In the genomic region with DNA sequence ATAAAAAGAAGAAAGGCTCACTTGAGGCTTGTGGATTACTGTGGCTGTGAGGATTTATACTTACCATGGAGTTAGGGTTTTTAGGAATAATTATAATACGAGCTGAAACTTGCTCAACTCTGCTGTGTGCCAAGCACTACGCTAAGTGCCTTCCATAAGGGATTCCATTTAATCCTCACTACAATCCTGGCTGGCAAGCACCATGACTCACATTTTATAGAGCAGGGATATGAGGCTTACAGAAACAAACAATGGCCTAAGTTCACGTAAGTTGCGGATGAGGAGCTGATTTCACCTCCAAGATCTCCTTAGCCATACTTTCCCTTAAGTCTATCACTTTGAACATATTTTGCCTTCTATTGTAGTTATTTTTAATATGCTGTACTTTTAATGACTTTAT, we compare ENCODE assay signal across 18 cellular contexts. TPM values are rescaled to one million over a fixed set of nuclear protein-coding genes. Genes with fewer than 3 reads are reported as not detected.
A peak's percentile ranks its signal among the peaks of the same experiment; 100 is the strongest.
DNase-seq lines count a peak whose midpoint lies in the region; ATAC-seq and TF ChIP-seq lines count a peak whose summit lies in the region.
"Had no signal": no experiment of that assay in that cellular context is flagged by ENCODE, and none has a peak within 500 bp of the region (broad histone marks: within the 10 kb centered on the region; RNA-seq: fewer than 3 reads in every experiment).

No MANE protein-coding gene starts in this region.

- H3K4me1 ChIP-seq in hepatocyte (ENCODE audit: insufficient read depth) = peaks cover 5% of the 10 kb centered on the region
- H3K4me1 ChIP-seq in CD8-positive, alpha-beta T cell (ENCODE audit: insufficient read depth, low read length) = no peaks in the 10 kb centered on the region
- H3K4me1 ChIP-seq: esophagus muscularis mucosa, pancreas had no signal

- POLR2A ChIA-PET in AG04450 (lab: Yijun Ruan, JAX) = interaction anchor here (0.6 kb wide), 1 partner anchor 61 kb away, joined by 8 read pairs; no protein-coding TSS in a partner anchor
- POLR2A ChIA-PET in CD8-positive, alpha-beta T cell (lab: Charles Lee) = no interaction called here

- no peak overlapping the region for H3K27ac Mint-ChIP-seq in HFFc6
- H3K27ac Mint-ChIP-seq in CD8-positive, alpha-beta T cell = no peak overlapping the region
- H3K27ac Mint-ChIP-seq in stimulated activated naive B cell treated with anti-CD40 and anti-IgM and Interleukin-4, amounts not matched to agents 10 μg/mL and 1 μg/mL and 100 μg/mL, for 72 hours = no peak overlapping the region
- H3K27ac Mint-ChIP-seq: activated CD8-positive, alpha-beta T cell treated with anti-CD3 and anti-CD28 coated beads for 36 hours had no signal

- no peaks in the 10 kb centered on the region for H3K9me3 ChIP-seq in AG04450 (ENCODE audit: control insufficient read depth, insufficient read depth, low read length)
- no peaks in the 10 kb centered on the region for H3K9me3 ChIP-seq in hepatocyte (ENCODE audit: low read depth)
- no peaks in the 10 kb centered on the region for H3K9me3 ChIP-seq in CD8-positive, alpha-beta T cell (ENCODE audit: low read length)
- H3K9me3 ChIP-seq: esophagus muscularis mucosa, pancreas had no signal

- no peaks in the 10 kb centered on the region for H3K9me3 Mint-ChIP-seq in HFFc6
- H3K9me3 Mint-ChIP-seq in CD8-positive, alpha-beta T cell = no peaks in the 10 kb centered on the region
- H3K9me3 Mint-ChIP-seq in stimulated activated naive B cell treated with anti-CD40 and anti-IgM and Interleukin-4, amounts not matched to agents 10 μg/mL and 1 μg/mL and 100 μg/mL, for 72 hours = no peaks in the 10 kb centered on the region
- H3K9me3 Mint-ChIP-seq: activated CD8-positive, alpha-beta T cell treated with anti-CD3 and anti-CD28 coated beads for 36 hours; stimulated activated naive CD8-positive, alpha-beta T cell treated with anti-CD3 and anti-CD28 coated beads, Interleukin-15, amount 100 ng/mL, for 72 hours had no signal

- DNase-seq in AG04450 (ENCODE audit: low read depth, low spot score) (peak; percentile 20), HFFc6 (peak; percentile 17), astrocyte of the spinal cord (ENCODE audit: low read depth, low spot score) (peak; percentile 25), hepatocyte (ENCODE audit: low spot score) (peak; percentile 55), UCSD-AML1 (lab: John Stamatoyannopoulos, UW; ENCODE audit: unreplicated experiment) (no peak)
- no peak for DNase-seq in CD8-positive, alpha-beta T cell
- no peak for DNase-seq in stimulated activated naive B cell treated with anti-CD40 and anti-IgM and Interleukin-4, amounts not matched to agents 10 μg/mL and 1 μg/mL and 100 μg/mL, for 72 hours
- DNase-seq: activated CD8-positive, alpha-beta T cell treated with anti-CD3 and anti-CD28 coated beads for 36 hours; aorta; cortex of kidney; Kasumi-1; NCI-H1694; NCI-H446; pancreas; stimulated activated CD4-positive, alpha-beta T cell treated with anti-CD3 and anti-CD28 coated beads, Interleukin-12 subunit alpha, Interleukin-12 subunit beta, amount 100 ng/mL, for 4 hours; stimulated activated naive CD8-positive, alpha-beta T cell treated with anti-CD3 and anti-CD28 coated beads, Interleukin-15, amount 100 ng/mL, for 72 hours had no signal

- in situ Hi-C loops in astrocyte of the spinal cord (cut with HindIII; ENCODE audit: low sequenced_read_pairs) = no loop called here

- no peaks in the 10 kb centered on the region for H4K20me1 ChIP-seq in hepatocyte (ENCODE audit: insufficient read depth, poor library complexity, severe bottlenecking)

- ATAC-seq in CD8-positive, alpha-beta T cell = no peak
- no peak for ATAC-seq in stimulated activated naive B cell treated with anti-CD40 and anti-IgM and Interleukin-4, amounts not matched to agents 10 μg/mL and 1 μg/mL and 100 μg/mL, for 72 hours (replicated peaks)
- no peak for ATAC-seq in HG03439 (IDR thresholded peaks at IDR 0.05; ENCODE audit: unreplicated experiment)
- ATAC-seq: activated CD8-positive, alpha-beta T cell treated with anti-CD3 and anti-CD28 coated beads for 36 hours; pancreas; stimulated activated naive CD8-positive, alpha-beta T cell treated with anti-CD3 and anti-CD28 coated beads, Interleukin-15, amount 100 ng/mL, for 72 hours had no signal

- no peak overlapping the region for H3K4me2 ChIP-seq in hepatocyte

- H3K27ac ChIP-seq in AG04450 (ENCODE audit: low read depth, low read length) (no peak overlapping the region), hepatocyte (no peak overlapping the region)
- H3K27ac ChIP-seq in CD8-positive, alpha-beta T cell (ENCODE audit: low read depth, low read length) = no peak overlapping the region
- H3K27ac ChIP-seq: esophagus muscularis mucosa, pancreas had no signal

- H3K4me3 Mint-ChIP-seq in HFFc6 = no peak overlapping the region
- H3K4me3 Mint-ChIP-seq in CD8-positive, alpha-beta T cell = no peak overlapping the region
- no peak overlapping the region for H3K4me3 Mint-ChIP-seq in stimulated activated naive B cell treated with anti-CD40 and anti-IgM and Interleukin-4, amounts not matched to agents 10 μg/mL and 1 μg/mL and 100 μg/mL, for 72 hours
- H3K4me3 Mint-ChIP-seq: activated CD8-positive, alpha-beta T cell treated with anti-CD3 and anti-CD28 coated beads for 36 hours; stimulated activated naive CD8-positive, alpha-beta T cell treated with anti-CD3 and anti-CD28 coated beads, Interleukin-15, amount 100 ng/mL, for 72 hours had no signal

- H3K79me2 ChIP-seq in hepatocyte = no peaks in the 10 kb centered on the region

- 38% methylated on average over 4 of the region's 4 CpGs for WGBS in hepatocyte (ENCODE audit: low lambda C conversion rate, missing lambda C conversion rate)

- H3K27me3 ChIP-seq in AG04450 (ENCODE audit: control insufficient read depth, insufficient read depth, low read length) = peaks cover 9% of the 10 kb centered on the region
- H3K27me3 ChIP-seq in hepatocyte = no peaks in the 10 kb centered on the region
- no peaks in the 10 kb centered on the region for H3K27me3 ChIP-seq in CD8-positive, alpha-beta T cell (ENCODE audit: insufficient read depth, low read length)
- H3K27me3 ChIP-seq: esophagus muscularis mucosa, pancreas had no signal

- no peak for TF ChIP-seq CTCF in AG04450 (IDR thresholded peaks at IDR 0.05; ENCODE audit: low read depth, low read length)
- TF ChIP-seq CTCF in HFFc6 (IDR thresholded peaks at IDR 0.05) = no peak
- no peak for TF ChIP-seq CTCF in astrocyte of the spinal cord (IDR thresholded peaks at IDR 0.05; ENCODE audit: low read depth, low read length)
- no peak for TF ChIP-seq CTCF in hepatocyte (IDR thresholded peaks at IDR 0.05; ENCODE audit: poor library complexity)
- TF ChIP-seq CTCF in CD8-positive, alpha-beta T cell (IDR thresholded peaks at IDR 0.05) = no peak

- intact Hi-C loops in CD8-positive, alpha-beta T cell (cut with DNase I, micrococcal nuclease) = no loop called here

- H3K4me1 Mint-ChIP-seq in HFFc6 (ENCODE audit: low read depth) = no peaks in the 10 kb centered on the region
- H3K4me1 Mint-ChIP-seq in CD8-positive, alpha-beta T cell (ENCODE audit: low read depth) = no peaks in the 10 kb centered on the region
- H3K4me1 Mint-ChIP-seq in stimulated activated naive B cell treated with anti-CD40 and anti-IgM and Interleukin-4, amounts not matched to agents 10 μg/mL and 1 μg/mL and 100 μg/mL, for 72 hours = peaks cover 2 to 7% of the 10 kb centered on the region in 2 donors
- H3K4me1 Mint-ChIP-seq: stimulated activated naive CD8-positive, alpha-beta T cell treated with anti-CD3 and anti-CD28 coated beads, Interleukin-15, amount 100 ng/mL, for 72 hours had no signal

- peaks cover 36% of the 10 kb centered on the region for H3K27me3 Mint-ChIP-seq in HFFc6 (ENCODE audit: insufficient read depth)
- H3K27me3 Mint-ChIP-seq in CD8-positive, alpha-beta T cell (ENCODE audit: low read depth) = no peaks in the 10 kb centered on the region
- H3K27me3 Mint-ChIP-seq in stimulated activated naive B cell treated with anti-CD40 and anti-IgM and Interleukin-4, amounts not matched to agents 10 μg/mL and 1 μg/mL and 100 μg/mL, for 72 hours = peaks cover 18 to 27% of the 10 kb centered on the region in 2 donors
- H3K27me3 Mint-ChIP-seq: activated CD8-positive, alpha-beta T cell treated with anti-CD3 and anti-CD28 coated beads for 36 hours had no signal

- no peak overlapping the region for H2AFZ ChIP-seq in hepatocyte

- CTCF ChIA-PET in AG04450 (lab: Charles Lee) = interaction anchor here (0.6 to 3.0 kb wide), 3 partner anchors 20 to 728 kb away, joined by 3 to 15 read pairs (median 3); no protein-coding TSS in a partner anchor
- CTCF ChIA-PET in CD8-positive, alpha-beta T cell (lab: Charles Lee) = interaction anchor here (1.4 kb wide), 1 partner anchor 367 kb away, joined by 4 read pairs; no protein-coding TSS in a partner anchor

- H3K36me3 ChIP-seq in hepatocyte (replicated peaks; ENCODE audit: insufficient read depth, low read depth) = no peaks in the 10 kb centered on the region
- no peaks in the 10 kb centered on the region for H3K36me3 ChIP-seq in CD8-positive, alpha-beta T cell (ENCODE audit: insufficient read depth, low read length)
- H3K36me3 ChIP-seq: esophagus muscularis mucosa, pancreas had no signal

- no peak overlapping the region for H3K4me3 ChIP-seq in AG04450 (ENCODE audit: low read depth, low read length)
- no peak overlapping the region for H3K4me3 ChIP-seq in astrocyte of the spinal cord (ENCODE audit: low read depth, low read length)
- no peak overlapping the region for H3K4me3 ChIP-seq in hepatocyte
- H3K4me3 ChIP-seq in CD8-positive, alpha-beta T cell (ENCODE audit: low read depth, low read length) = no peak overlapping the region
- H3K4me3 ChIP-seq: esophagus muscularis mucosa, pancreas had no signal

- H3K36me3 Mint-ChIP-seq in HFFc6 (ENCODE audit: low read depth) = no peaks in the 10 kb centered on the region
- H3K36me3 Mint-ChIP-seq in CD8-positive, alpha-beta T cell = no peaks in the 10 kb centered on the region
- no peaks in the 10 kb centered on the region for H3K36me3 Mint-ChIP-seq in stimulated activated naive B cell treated with anti-CD40 and anti-IgM and Interleukin-4, amounts not matched to agents 10 μg/mL and 1 μg/mL and 100 μg/mL, for 72 hours

- no peaks in the 10 kb centered on the region for H3K9me2 ChIP-seq in hepatocyte (replicated peaks; ENCODE audit: insufficient read depth)

RNA-seq across cellular contexts. Expression of a gene that starts 43.9 kb away (rescaled TPM):
- 47.0 and 53.6 TPM in 2 replicates for polyA plus RNA-seq in AG04450 (2011; rRNA removed)
- polyA minus RNA-seq in AG04450 (2011; rRNA and poly(A)+ RNA removed) = 12.5 and 21.9 TPM in 2 replicates
- total RNA-seq in HFFc6 (2021; fragmentation: NEBNext Ultra II Directional; extraction: Animal tissue kit (Norgen Biotek cat#: 25700)) = 10 to 100 TPM; 48.9 to 64.7 (median 53.7) TPM
- total RNA-seq in hepatocyte = 92.3 and 94.4 TPM in 2 replicates
- polyA plus RNA-seq in hepatocyte = 58.1 and 61.5 TPM in 2 replicates
- total RNA-seq in CD8-positive, alpha-beta T cell = 10 to 100 TPM; 54.1 to 61.7 TPM

Comparison
In these comparisons a context has a peak if more than half of its experiments do, and no peak if none do; other contexts are left out.
1. DNase-seq: peak in AG04450 (single experiment), HFFc6 (single experiment), astrocyte of the spinal cord (single experiment) and hepatocyte (single experiment); none in UCSD-AML1 (single experiment), CD8-positive, alpha-beta T cell (0 of 7) and stimulated activated naive B cell treated with anti-CD40 and anti-IgM and Interleukin-4, amounts not matched to agents 10 μg/mL and 1 μg/mL and 100 μg/mL, for 72 hours (single experiment).